In genomic region chr6:88365656-88366055, GRCh38 we compare ENCODE assay signal across 17 cellular contexts.
DNase-seq lines count a peak whose midpoint lies in the region; ATAC-seq and TF ChIP-seq lines count a peak whose summit lies in the region.
"Had no signal": no experiment of that assay in that cellular context is flagged by ENCODE, and none has a peak within 500 bp of the region (broad histone marks: within the 10 kb centered on the region; RNA-seq: fewer than 3 reads in every experiment).

No MANE protein-coding gene starts in this region.

- intact Hi-C loops in gastrocnemius medialis (cut with DNase I; ENCODE audit: low total_unique reads), result no loop called here
- intact Hi-C loops in tibial artery (cut with DNase I; ENCODE audit: low total_unique reads), result no loop called here
- intact Hi-C loops in psoas muscle (cut with DNase I), result no loop called here

- H3K27ac ChIP-seq in RWPE2 (ENCODE audit: poor library complexity, severe bottlenecking) (peak overlapping the region; percentile 8), gastrocnemius medialis (peak overlapping the region; percentile 24 to 72 (median 54)), tibial artery (peak overlapping the region; percentile 87 to 89), foreskin keratinocyte (no peak overlapping the region), brain microvascular endothelial cell (no peak overlapping the region), psoas muscle (no peak overlapping the region)
- H3K27ac ChIP-seq: BLaER1 had no signal

- H3K27me3 ChIP-seq in RWPE2 (ENCODE audit: insufficient read depth, poor library complexity, severe bottlenecking) (no peaks in the 10 kb centered on the region), gastrocnemius medialis (no peaks in the 10 kb centered on the region), tibial artery (no peaks in the 10 kb centered on the region), foreskin keratinocyte (no peaks in the 10 kb centered on the region), brain microvascular endothelial cell (replicated peaks) (no peaks in the 10 kb centered on the region), psoas muscle (ENCODE audit: insufficient read depth in 3 of 3, low read length in 2 of 3) (no peaks in the 10 kb centered on the region)
- H3K27me3 ChIP-seq: BLaER1 had no signal

- H3K36me3 ChIP-seq in RWPE2 (ENCODE audit: low read depth) (no peaks in the 10 kb centered on the region), gastrocnemius medialis (no peaks in the 10 kb centered on the region), tibial artery (no peaks in the 10 kb centered on the region), brain microvascular endothelial cell (replicated peaks) (no peaks in the 10 kb centered on the region), psoas muscle (ENCODE audit: insufficient read depth in 1 of 2, low read depth in 1 of 2) (no peaks in the 10 kb centered on the region)
- H3K36me3 ChIP-seq: BLaER1 had no signal

- no peak for TF ChIP-seq POLR2A in gastrocnemius medialis (IDR thresholded peaks at IDR 0.05)

- no peak for DNase-seq in RWPE2 (ENCODE audit: low spot score)
- DNase-seq in fibroblast of gingiva (ENCODE audit: low read depth), result peak; percentile 52
- no peak for DNase-seq in gastrocnemius medialis
- DNase-seq in tibial artery, result no peak
- DNase-seq in foreskin keratinocyte, result no peak
- no peak for DNase-seq in brain microvascular endothelial cell
- no peak for DNase-seq in psoas muscle
- DNase-seq: CD4-positive, alpha-beta memory T cell; DMS153; DMS79; GDM1; GOT3; H7; HFFc6 had no signal

- WGBS in psoas muscle, 3 donors, result 31 to 49% (median 36%) methylated on average over 2 of the region's 2 CpGs

- H3K9me3 ChIP-seq in RWPE2 (ENCODE audit: severe bottlenecking) (no peaks in the 10 kb centered on the region), gastrocnemius medialis (no peaks in the 10 kb centered on the region), tibial artery (no peaks in the 10 kb centered on the region), psoas muscle (no peaks in the 10 kb centered on the region)
- H3K9me3 ChIP-seq: BLaER1 had no signal

- TF ChIP-seq CTCF in RWPE2 (IDR thresholded peaks at IDR 0.05; ENCODE audit: poor library complexity, severe bottlenecking) (no peak), gastrocnemius medialis (IDR thresholded peaks at IDR 0.05 in 4 of 5, conservative IDR thresholded peaks at IDR 0.05 in 1 of 5) (no peak), tibial artery (IDR thresholded peaks at IDR 0.05) (no peak), foreskin keratinocyte (conservative IDR thresholded peaks at IDR 0.05) (no peak), brain microvascular endothelial cell (IDR thresholded peaks at IDR 0.05; ENCODE audit: low read depth, low read length, missing control alignments) (no peak), psoas muscle (IDR thresholded peaks at IDR 0.05) (no peak)

- in situ Hi-C loops in gastrocnemius medialis (cut with MboI; ENCODE audit: low sequenced_read_pairs in 4 of 4), result no loop called here
- in situ Hi-C loops in brain microvascular endothelial cell (cut with HindIII; ENCODE audit: low pct_ligation_motif_present, low sequenced_read_pairs), result no loop called here

- H3K4me1 ChIP-seq in RWPE2 (ENCODE audit: insufficient read depth, poor library complexity, severe bottlenecking) (peaks cover 35% of the 10 kb centered on the region), gastrocnemius medialis (no peaks in the 10 kb centered on the region), tibial artery (peaks cover 0 to 78% (median 31%) of the 10 kb centered on the region in 4 donors), foreskin keratinocyte (peaks cover 21% of the 10 kb centered on the region), psoas muscle (no peaks in the 10 kb centered on the region)
- H3K4me1 ChIP-seq: BLaER1 had no signal

- ATAC-seq in RWPE2 (ENCODE audit: low read depth), result no peak
- ATAC-seq in gastrocnemius medialis, result peak in 1 of 2 donors; percentile 38
- ATAC-seq in foreskin keratinocyte, result no peak
- ATAC-seq in psoas muscle, result no peak
- no peak for ATAC-seq in GM18909 (IDR thresholded peaks at IDR 0.05; ENCODE audit: poor library complexity, unreplicated experiment)
- ATAC-seq: HCT116 had no signal

- no peak overlapping the region for H3K4me3 ChIP-seq in RWPE2 (ENCODE audit: severe bottlenecking)
- no peak overlapping the region for H3K4me3 ChIP-seq in gastrocnemius medialis
- no peak overlapping the region for H3K4me3 ChIP-seq in tibial artery
- H3K4me3 ChIP-seq in brain microvascular endothelial cell (ENCODE audit: low read depth, low read length), result no peak overlapping the region
- H3K4me3 ChIP-seq in psoas muscle, result no peak overlapping the region
- H3K4me3 ChIP-seq: BLaER1 had no signal

Comparison
In these comparisons a context has a peak if more than half of its experiments do, and no peak if none do; other contexts are left out.
1. H3K27ac ChIP-seq: peak in RWPE2 (single experiment), gastrocnemius medialis (4 of 4) and tibial artery (2 of 2); none in foreskin keratinocyte (single experiment), brain microvascular endothelial cell (single experiment) and psoas muscle (single experiment).